In the genomic region with DNA sequence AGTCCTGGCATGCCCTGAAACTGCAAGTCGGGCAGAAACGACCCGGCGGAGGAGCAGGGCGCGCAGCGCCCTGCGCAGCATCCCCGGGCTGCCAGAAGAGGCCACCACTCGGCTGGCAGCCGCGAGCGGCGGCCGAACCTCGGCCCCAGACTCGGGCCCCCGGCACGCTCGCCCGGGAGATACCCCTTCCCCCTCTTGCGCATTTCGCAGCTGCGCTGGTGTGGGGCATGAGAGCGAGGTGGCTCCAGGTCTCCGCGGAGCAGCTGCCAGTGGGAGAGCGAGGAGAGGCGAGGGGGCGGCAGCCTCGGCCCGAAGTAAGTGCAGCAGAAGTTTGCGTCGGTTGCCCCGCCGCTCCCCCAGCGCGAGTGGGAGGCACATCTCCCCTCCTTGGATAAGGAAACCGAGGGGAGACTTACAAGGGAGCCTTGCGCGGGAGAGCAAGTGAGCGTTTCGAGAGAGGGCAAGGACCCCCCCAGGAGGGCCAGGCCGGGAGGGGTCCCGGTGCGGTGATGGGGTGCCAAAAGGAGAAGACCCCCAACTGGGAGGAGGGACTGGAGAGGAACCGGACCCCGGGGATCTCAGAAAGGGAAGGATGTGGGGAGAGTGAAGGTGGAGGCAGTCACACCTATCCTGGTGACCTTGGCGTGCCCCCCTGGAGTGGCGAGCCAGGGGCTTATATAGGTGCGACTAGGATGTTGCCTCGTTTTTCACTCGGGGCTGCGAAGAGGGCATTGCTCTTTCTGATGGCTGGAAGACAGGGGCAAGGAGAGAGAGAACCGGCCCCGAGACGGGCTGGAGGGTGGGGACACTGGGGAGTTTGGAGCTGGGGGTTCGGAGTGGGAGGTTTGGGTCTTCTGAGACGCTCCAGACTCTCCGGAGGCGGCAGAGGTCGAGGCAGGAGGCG, we compare ENCODE assay signal across 1 cellular context.
TF ChIP-seq lines count a peak whose summit lies in the region.

No MANE protein-coding gene starts in this region.

TF ChIP-seq in SK-N-SH treated with all-trans-retinoic acid at 6 μM for 48 hours, 23 proteins besides CTCF, POLR2A, EP300 and RAD21 (continued from another document):
- TF ChIP-seq TSHZ2 (CRISPR knock-in tag; IDR thresholded peaks at IDR 0.05): no peak
- TF ChIP-seq TOX (CRISPR knock-in tag; IDR thresholded peaks at IDR 0.05; ENCODE audit: borderline replicate concordance): no peak
- TF ChIP-seq, protein P1, sequence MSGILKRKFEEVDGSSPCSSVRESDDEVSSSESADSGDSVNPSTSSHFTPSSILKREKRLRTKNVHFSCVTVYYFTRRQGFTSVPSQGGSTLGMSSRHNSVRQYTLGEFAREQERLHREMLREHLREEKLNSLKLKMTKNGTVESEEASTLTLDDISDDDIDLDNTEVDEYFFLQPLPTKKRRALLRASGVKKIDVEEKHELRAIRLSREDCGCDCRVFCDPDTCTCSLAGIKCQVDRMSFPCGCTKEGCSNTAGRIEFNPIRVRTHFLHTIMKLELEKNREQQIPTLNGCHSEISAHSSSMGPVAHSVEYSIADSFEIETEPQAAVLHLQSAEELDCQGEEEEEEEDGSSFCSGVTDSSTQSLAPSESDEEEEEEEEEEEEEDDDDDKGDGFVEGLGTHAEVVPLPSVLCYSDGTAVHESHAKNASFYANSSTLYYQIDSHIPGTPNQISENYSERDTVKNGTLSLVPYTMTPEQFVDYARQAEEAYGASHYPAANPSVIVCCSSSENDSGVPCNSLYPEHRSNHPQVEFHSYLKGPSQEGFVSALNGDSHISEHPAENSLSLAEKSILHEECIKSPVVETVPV (CRISPR knock-in tag; IDR thresholded peaks at IDR 0.05): no peak
- TF ChIP-seq ZFP3 (CRISPR knock-in tag; IDR thresholded peaks at IDR 0.05): no peak
- no peak for TF ChIP-seq RARB (CRISPR knock-in tag; IDR thresholded peaks at IDR 0.05)
